8 cellular contexts compared by ENCODE assay signal in the genomic region with DNA sequence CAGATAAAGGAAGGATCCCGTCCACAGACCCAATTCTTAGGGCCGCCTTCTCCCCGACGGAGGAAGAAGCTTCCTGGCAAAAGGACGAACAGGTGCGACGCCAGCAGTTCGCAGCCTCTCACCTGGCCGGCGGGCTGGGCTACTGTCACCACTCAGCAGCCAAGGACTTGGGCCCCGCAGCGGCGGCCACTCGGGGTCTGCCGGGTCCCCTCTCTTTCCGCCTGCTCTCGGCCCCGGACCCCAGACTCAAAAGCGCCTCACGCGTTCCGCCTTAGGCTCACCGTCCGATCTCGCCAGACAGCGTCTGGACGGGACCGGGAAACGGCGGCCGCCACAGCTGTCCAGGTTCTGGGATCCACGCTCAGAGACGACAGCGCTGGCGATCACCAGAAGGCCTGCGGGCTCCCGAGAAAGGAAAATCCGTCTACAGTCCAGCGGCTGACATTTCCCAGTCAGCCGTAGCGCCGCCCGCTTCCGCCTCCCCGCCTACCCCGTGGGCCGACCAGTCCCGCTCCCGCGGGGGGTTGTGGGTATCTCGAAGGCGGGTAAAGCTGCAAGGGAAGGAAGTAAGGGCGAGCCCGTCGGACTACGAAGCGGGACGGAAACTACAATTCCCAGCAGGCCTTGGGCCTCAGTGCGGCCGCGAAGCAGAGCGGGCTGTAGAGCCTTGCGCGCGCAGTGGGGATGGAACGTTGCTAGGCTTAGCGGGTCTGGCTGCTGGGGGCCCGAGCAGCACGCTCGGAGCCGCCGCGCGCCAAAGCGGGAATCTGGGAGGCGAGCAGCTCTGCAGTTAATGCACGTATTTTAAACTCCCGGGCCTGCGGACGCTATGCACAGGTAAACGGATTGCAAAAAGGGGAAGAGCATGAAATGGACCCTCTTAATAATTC. TPM values are rescaled to one million over a fixed set of nuclear protein-coding genes. Genes with fewer than 3 reads are reported as not detected.
DNase-seq lines count a peak whose midpoint lies in the region; ATAC-seq and TF ChIP-seq lines count a peak whose summit lies in the region.

A gene (minus strand): TSS at position 454 of the 890 bp plus-strand sequence. CDS start 8,538 bp downstream, outside the sequence.
A gene (plus strand): TSS at position 678 of the 890 bp plus-strand sequence. CDS start 152 bp downstream, at position 830.

- H3K9ac ChIP-seq in rectal smooth muscle tissue (ENCODE audit: low read length): peak within 1 kb of the TSS; percentile 76

- H3K9me3 ChIP-seq in aorta (ENCODE audit: control insufficient read depth, low read length): no peaks in the 10 kb centered on the region

- H3K36me3 ChIP-seq in rectal smooth muscle tissue (ENCODE audit: control insufficient read depth, insufficient read depth, low read length) (no peaks in the 10 kb centered on the region), aorta (ENCODE audit: control insufficient read depth in 1 of 2, insufficient read depth in 2 of 2, low read length in 1 of 2) (no peaks in the 10 kb centered on the region)

- TF ChIP-seq CTCF in astrocyte of the cerebellum (IDR thresholded peaks at IDR 0.05; ENCODE audit: low read depth, low read length, missing control alignments): no peak

- H3K27ac ChIP-seq in rectal smooth muscle tissue (ENCODE audit: low read depth, low read length) (peak within 1 kb of the TSS; percentile 56), aorta (ENCODE audit: low read depth in 1 of 2, low read length in 2 of 2) (peak within 1 kb of the TSS in 1 of 2 donors; percentile 47)

- no peaks in the 10 kb centered on the region for H3K27me3 ChIP-seq in rectal smooth muscle tissue (ENCODE audit: control insufficient read depth, insufficient read depth, low read length)
- H3K27me3 ChIP-seq in aorta (ENCODE audit: control insufficient read depth in 1 of 2, insufficient read depth in 2 of 2, low read length in 1 of 2): no peaks in the 10 kb centered on the region

- intact Hi-C loops in aorta (cut with DNase I): loop anchor here in 1 of 2 donors (10.0 kb wide), 1 partner anchor 543 kb away; no protein-coding TSS in a partner anchor

- peak; percentile 75 for TF ChIP-seq POLR2A in GM18505 (IDR thresholded peaks at IDR 0.05; ENCODE audit: borderline replicate concordance, extremely low read depth, insufficient read depth, insufficient read length)

- in situ Hi-C loops in astrocyte of the cerebellum (cut with HindIII; ENCODE audit: low sequenced_read_pairs): no loop called here

- DNase-seq in NCI-H2029 (lab: John Stamatoyannopoulos, UW): peak; percentile 98
- peak; percentile 97 for DNase-seq in T-helper 22 cell (ENCODE audit: low read depth)
- DNase-seq in astrocyte of the cerebellum (ENCODE audit: low read depth): peak; percentile 94
- peak; percentile 93 for DNase-seq in hepatic stellate cell (ENCODE audit: low spot score)
- DNase-seq in aorta: peak; percentile 99

- 0% methylated on average over 81 of the region's 81 CpGs for WGBS in aorta, 2 donors

- H3K4me1 ChIP-seq in rectal smooth muscle tissue (ENCODE audit: control insufficient read depth, insufficient read depth, low read length): peaks cover 10% of the 10 kb centered on the region
- peaks cover 0 to 4% of the 10 kb centered on the region in 2 donors for H3K4me1 ChIP-seq in aorta (ENCODE audit: control insufficient read depth in 1 of 2, insufficient read depth in 2 of 2, low read length in 2 of 2)

- ATAC-seq in GM18505 (IDR thresholded peaks at IDR 0.05; ENCODE audit: unreplicated experiment) (peak; percentile 98), HG02973 (IDR thresholded peaks at IDR 0.05; ENCODE audit: unreplicated experiment) (peak; percentile 98), aorta (ENCODE audit: low FRiP score) (peak; percentile 100)

- H3K4me3 ChIP-seq in astrocyte of the cerebellum (ENCODE audit: low read depth, low read length) (peak within 1 kb of the TSS; percentile 67), rectal smooth muscle tissue (ENCODE audit: low read length) (peak within 1 kb of the TSS; percentile 91), aorta (ENCODE audit: low read length in 2 of 2) (peak within 1 kb of the TSS; percentile 61 to 91)

RNA-seq across cellular contexts. Expression of the first gene that starts in this region (rescaled TPM):
- 10 to 100 TPM in 1 of 2 donors, 1 to 10 TPM in 1; 9.8 to 16.3 TPM for total RNA-seq in aorta
- polyA plus RNA-seq in aorta: 1 to 10 TPM; 1.8 to 4.6 TPM

RNA-seq across cellular contexts. Expression of the second gene that starts in this region (rescaled TPM):
- 10 to 100 TPM in 1 of 2 donors, 1 to 10 TPM in 1; 8.8 to 16.1 TPM for total RNA-seq in aorta
- 1 to 10 TPM; 3.9 to 5.0 TPM for polyA plus RNA-seq in aorta
